8 cellular contexts compared by ENCODE assay signal in genomic region chr19:47305309-47305751, GRCh38. TPM values are rescaled to one million over a fixed set of nuclear protein-coding genes. Genes with fewer than 3 reads are reported as not detected.
DNase-seq lines count a peak whose midpoint lies in the region; ATAC-seq lines count a peak whose summit lies in the region.

No MANE protein-coding gene starts in this region.

- H4K8ac ChIP-seq in mesenchymal stem cell (ENCODE audit: low read length): no peak overlapping the region

- no peak for ATAC-seq in activated CD4-positive, alpha-beta T cell treated with anti-CD3 and anti-CD28 coated beads for 36 hours
- ATAC-seq in GM18858 (IDR thresholded peaks at IDR 0.05; ENCODE audit: unreplicated experiment): no peak

- peak overlapping the region in 1 of 2 experiments; percentile 54 for H3K18ac ChIP-seq in mesenchymal stem cell (ENCODE audit: low read depth in 1 of 2, low read length in 2 of 2)

- no peaks in the 10 kb centered on the region for H3K79me1 ChIP-seq in mesenchymal stem cell (replicated peaks; ENCODE audit: low read length, poor library complexity, severe bottlenecking)

- 9% methylated on average over 13 of the region's 14 CpGs for WGBS in mesenchymal stem cell

- H3K9ac ChIP-seq in mesenchymal stem cell (ENCODE audit: low read length): peak overlapping the region; percentile 40

- no peak overlapping the region for H2BK15ac ChIP-seq in mesenchymal stem cell (ENCODE audit: low read depth, poor library complexity, severe bottlenecking)

- H3K23ac ChIP-seq in mesenchymal stem cell (ENCODE audit: low read length in 2 of 2): no peak overlapping the region

- no peak overlapping the region for H3K4me3 Mint-ChIP-seq in activated CD4-positive, alpha-beta T cell treated with anti-CD3 and anti-CD28 coated beads for 36 hours
- H3K4me3 Mint-ChIP-seq in dendritic cell treated with granulocyte-macrophage colony-stimulating factor and Interleukin-4, amounts not matched to agents 40 ng/mL and 50 ng/mL, for 4 days: no peak overlapping the region

- no peak overlapping the region for H4K91ac ChIP-seq in mesenchymal stem cell (ENCODE audit: low read length)

- peaks cover 4% of the 10 kb centered on the region for H3K4me1 Mint-ChIP-seq in activated CD4-positive, alpha-beta T cell treated with anti-CD3 and anti-CD28 coated beads for 36 hours
- H3K4me1 Mint-ChIP-seq in dendritic cell treated with granulocyte-macrophage colony-stimulating factor and Interleukin-4, amounts not matched to agents 40 ng/mL and 50 ng/mL, for 4 days (ENCODE audit: low read depth): peaks cover 56% of the 10 kb centered on the region

- H3K4me1 ChIP-seq in mesenchymal stem cell (ENCODE audit: control insufficient read depth, insufficient read depth, low read depth, low read length): no peaks in the 10 kb centered on the region

- H3K27ac Mint-ChIP-seq in activated CD4-positive, alpha-beta T cell treated with anti-CD3 and anti-CD28 coated beads for 36 hours: no peak overlapping the region
- peak overlapping the region; percentile 51 for H3K27ac Mint-ChIP-seq in dendritic cell treated with granulocyte-macrophage colony-stimulating factor and Interleukin-4, amounts not matched to agents 40 ng/mL and 50 ng/mL, for 4 days

- no peaks in the 10 kb centered on the region for H3K36me3 ChIP-seq in mesenchymal stem cell (ENCODE audit: control insufficient read depth in 1 of 2, insufficient read depth in 2 of 2, low read depth in 1 of 2, low read length in 2 of 2)

- H2AFZ ChIP-seq in mesenchymal stem cell (ENCODE audit: low read depth, low read length): no peak overlapping the region

- peak; percentile 42 for DNase-seq in SIG-M5 treated with dmso at 0.1 percent for 504 hours (lab: John Stamatoyannopoulos, UW; ENCODE audit: unreplicated experiment)
- DNase-seq in SIG-M5 (lab: John Stamatoyannopoulos, UW): no peak
- peak; percentile 59 for DNase-seq in NCI-H2171 (lab: John Stamatoyannopoulos, UW)
- peak; percentile 70 for DNase-seq in activated CD4-positive, alpha-beta T cell treated with anti-CD3 and anti-CD28 coated beads for 36 hours
- DNase-seq in mesenchymal stem cell: peak; percentile 88
- peak; percentile 32 to 35 for DNase-seq in stimulated activated CD8-positive, alpha-beta memory T cell treated with anti-CD3 and anti-CD28 coated beads, Interleukin-4, amount 100 ng/mL, for 1 hour (ENCODE audit: low read depth in 2 of 2, low spot score in 1 of 2)

- H3K36me3 Mint-ChIP-seq in activated CD4-positive, alpha-beta T cell treated with anti-CD3 and anti-CD28 coated beads for 36 hours (ENCODE audit: low read depth): no peaks in the 10 kb centered on the region
- H3K36me3 Mint-ChIP-seq in dendritic cell treated with granulocyte-macrophage colony-stimulating factor and Interleukin-4, amounts not matched to agents 40 ng/mL and 50 ng/mL, for 4 days (ENCODE audit: low read depth): peaks cover 6% of the 10 kb centered on the region

- H3K27ac ChIP-seq in mesenchymal stem cell (ENCODE audit: low read length, poor library complexity, severe bottlenecking): no peak overlapping the region

- H3K9me3 ChIP-seq in mesenchymal stem cell (ENCODE audit: control insufficient read depth, low read length): no peaks in the 10 kb centered on the region

- no peak overlapping the region for H2BK5ac ChIP-seq in mesenchymal stem cell (ENCODE audit: low read depth, low read length, poor library complexity, severe bottlenecking)

- peaks cover 11% of the 10 kb centered on the region for H3K27me3 Mint-ChIP-seq in activated CD4-positive, alpha-beta T cell treated with anti-CD3 and anti-CD28 coated beads for 36 hours
- H3K27me3 Mint-ChIP-seq in dendritic cell treated with granulocyte-macrophage colony-stimulating factor and Interleukin-4, amounts not matched to agents 40 ng/mL and 50 ng/mL, for 4 days: peaks cover 18% of the 10 kb centered on the region

- no peaks in the 10 kb centered on the region for H3K9me3 Mint-ChIP-seq in activated CD4-positive, alpha-beta T cell treated with anti-CD3 and anti-CD28 coated beads for 36 hours (ENCODE audit: low read depth)
- no peaks in the 10 kb centered on the region for H3K9me3 Mint-ChIP-seq in dendritic cell treated with granulocyte-macrophage colony-stimulating factor and Interleukin-4, amounts not matched to agents 40 ng/mL and 50 ng/mL, for 4 days

- H3K4me2 ChIP-seq in mesenchymal stem cell (ENCODE audit: low read length, poor library complexity, severe bottlenecking): peak overlapping the region; percentile 37

- H2BK12ac ChIP-seq in mesenchymal stem cell (ENCODE audit: low read length in 2 of 2): no peak overlapping the region

- no peak overlapping the region for H2BK120ac ChIP-seq in mesenchymal stem cell (ENCODE audit: low read depth, low read length)

- CTCF ChIA-PET in activated CD4-positive, alpha-beta T cell treated with anti-CD3 and anti-CD28 coated beads for 36 hours (lab: Charles Lee): interaction anchor here (0.7 to 2.5 kb wide), 12 partner anchors 11 to 328 kb away, joined by 3 to 9 read pairs (median 4); no protein-coding TSS in a partner anchor

- H3K4ac ChIP-seq in mesenchymal stem cell (ENCODE audit: low read depth in 1 of 2, low read length in 2 of 2): no peak overlapping the region

- H3K27me3 ChIP-seq in mesenchymal stem cell (ENCODE audit: control insufficient read depth in 1 of 2, insufficient read depth in 1 of 2, low read length in 2 of 2): peaks cover 6 to 9% of the 10 kb centered on the region in 2 experiments

- POLR2A ChIA-PET in activated CD4-positive, alpha-beta T cell treated with anti-CD3 and anti-CD28 coated beads for 36 hours (lab: Charles Lee): no interaction called here

- intact Hi-C loops in activated CD4-positive, alpha-beta T cell treated with anti-CD3 and anti-CD28 coated beads for 36 hours (cut with DNase I, micrococcal nuclease): no loop called here
- intact Hi-C loops in dendritic cell treated with granulocyte-macrophage colony-stimulating factor and Interleukin-4, amounts not matched to agents 40 ng/mL and 50 ng/mL, for 4 days (cut with micrococcal nuclease): loop anchor here (5.0 kb wide), 1 partner anchor 42 kb away; the partner anchor contains the start of gene DHX34

- H3K14ac ChIP-seq in mesenchymal stem cell (ENCODE audit: low read length in 2 of 2): no peak overlapping the region

- H2AK5ac ChIP-seq in mesenchymal stem cell (ENCODE audit: low read length, severe bottlenecking): no peak overlapping the region

- peak overlapping the region in 1 of 2 experiments; percentile 34 for H3K4me3 ChIP-seq in mesenchymal stem cell (ENCODE audit: insufficient read depth in 1 of 2, low read depth in 1 of 2, low read length in 2 of 2)

RNA-seq across cellular contexts. Expression of gene C5AR1, which starts 4.3 kb away (rescaled TPM):
- under 1 TPM; 0.41 to 0.79 TPM for total RNA-seq in activated CD4-positive, alpha-beta T cell treated with anti-CD3 and anti-CD28 coated beads for 36 hours
- polyA plus RNA-seq in mesenchymal stem cell (2013, experiment 1 of 2): 0.33 TPM
- 0.33 TPM for polyA plus RNA-seq in mesenchymal stem cell (2013, experiment 2 of 2)

RNA-seq across cellular contexts. Expression of gene C5AR2, which starts 26.6 kb away (rescaled TPM):
- not detected for total RNA-seq in activated CD4-positive, alpha-beta T cell treated with anti-CD3 and anti-CD28 coated beads for 36 hours
- polyA plus RNA-seq in mesenchymal stem cell (2013, experiment 1 of 2): not detected
- not detected for polyA plus RNA-seq in mesenchymal stem cell (2013, experiment 2 of 2)

RNA-seq across cellular contexts. Expression of gene INAFM1, which starts 30.6 kb away (rescaled TPM):
- 10 to 100 TPM; 11.7 to 13.2 TPM for total RNA-seq in activated CD4-positive, alpha-beta T cell treated with anti-CD3 and anti-CD28 coated beads for 36 hours
- polyA plus RNA-seq in mesenchymal stem cell (2013, experiment 1 of 2): 10.7 TPM
- 11.4 TPM for polyA plus RNA-seq in mesenchymal stem cell (2013, experiment 2 of 2)

RNA-seq across cellular contexts. Expression of gene DHX34, which starts 43.8 kb away (rescaled TPM):
- total RNA-seq in activated CD4-positive, alpha-beta T cell treated with anti-CD3 and anti-CD28 coated beads for 36 hours: 10 to 100 TPM; 15.4 to 17.9 TPM
- polyA plus RNA-seq in mesenchymal stem cell (2013, experiment 1 of 2): 5.8 TPM
- 5.7 TPM for polyA plus RNA-seq in mesenchymal stem cell (2013, experiment 2 of 2)

RNA-seq across cellular contexts. Expression of gene CCDC9, which starts 49.0 kb away (rescaled TPM):
- total RNA-seq in activated CD4-positive, alpha-beta T cell treated with anti-CD3 and anti-CD28 coated beads for 36 hours: 10 to 100 TPM; 22.4 to 30.6 TPM
- polyA plus RNA-seq in mesenchymal stem cell (2013, experiment 1 of 2): 16.8 TPM
- 18.0 TPM for polyA plus RNA-seq in mesenchymal stem cell (2013, experiment 2 of 2)
